26 cellular contexts compared by ENCODE assay signal in genomic region chrX:49082472-49082871, GRCh38. TPM values are rescaled to one million over a fixed set of nuclear protein-coding genes. Genes with fewer than 3 reads are reported as not detected.
A peak's percentile ranks its signal among the peaks of the same experiment; 100 is the strongest.
DNase-seq lines count a peak whose midpoint lies in the region; ATAC-seq and TF ChIP-seq lines count a peak whose summit lies in the region.
"Had no signal": no experiment of that assay in that cellular context is flagged by ENCODE, and none has a peak within 500 bp of the region (broad histone marks: within the 10 kb centered on the region; RNA-seq: fewer than 3 reads in every experiment).

No MANE protein-coding gene starts in this region.

- no peak overlapping the region for H3K4me2 ChIP-seq in neural progenitor cell
- H3K4me2 ChIP-seq: BLaER1 treated with 17β-estradiol and CSF1 and Interleukin-3, amounts not matched to agents 10 nM and 100 nM; PC-9; smooth muscle cell had no signal

- no peaks in the 10 kb centered on the region for H3K4me1 ChIP-seq in HEK293 (ENCODE audit: control insufficient read depth, insufficient read depth, low read length)
- H3K4me1 ChIP-seq in neural progenitor cell, result no peaks in the 10 kb centered on the region

- H3K27me3 ChIP-seq in neural progenitor cell, result no peaks in the 10 kb centered on the region
- H3K27me3 ChIP-seq: left lung, stomach, vagina had no signal

- peaks cover 2 to 4% of the 10 kb centered on the region in 2 donors for H3K36me3 Mint-ChIP-seq in activated T-cell treated with anti-CD3 and anti-CD28 coated beads, Interleukin-2, amount 50 U/mL, for 72 hours (ENCODE audit: insufficient read depth in 2 of 2)
- H3K36me3 Mint-ChIP-seq in activated T-cell treated with anti-CD3 and anti-CD28 coated beads, Interleukin-2, amount 50 U/mL, for 24 hours (ENCODE audit: low read depth), result peaks cover 2% of the 10 kb centered on the region
- H3K36me3 Mint-ChIP-seq in activated T-helper 1 cell treated with anti-CD3 and anti-CD28 coated beads, Interleukin-12 subunit alpha, Interleukin-12 subunit beta, Interleukin-2, Interleukin-4 antibody, amounts not matched to agents 30 ng/mL and 10 ng/mL and 1 ng/mL, durations not matched to agents 14 hours and 24 hours and 36 hours (ENCODE audit: low read depth), result peaks cover 2% of the 10 kb centered on the region
- H3K36me3 Mint-ChIP-seq in neural progenitor cell, result peaks cover 3% of the 10 kb centered on the region

- H3K4me1 Mint-ChIP-seq in activated T-cell treated with anti-CD3 and anti-CD28 coated beads, Interleukin-2, amount 50 U/mL, for 72 hours (ENCODE audit: low read depth), result peaks cover 9% of the 10 kb centered on the region
- H3K4me1 Mint-ChIP-seq in activated T-cell treated with anti-CD3 and anti-CD28 coated beads, Interleukin-2, amount 50 U/mL, for 24 hours (ENCODE audit: low read depth), result peaks cover 14% of the 10 kb centered on the region
- H3K4me1 Mint-ChIP-seq in activated T-helper 1 cell treated with anti-CD3 and anti-CD28 coated beads, Interleukin-12 subunit alpha, Interleukin-12 subunit beta, Interleukin-2, Interleukin-4 antibody, amounts not matched to agents 30 ng/mL and 10 ng/mL and 1 ng/mL, durations not matched to agents 14 hours and 24 hours and 36 hours (ENCODE audit: low read depth), result peaks cover 12% of the 10 kb centered on the region
- peaks cover 4% of the 10 kb centered on the region for H3K4me1 Mint-ChIP-seq in neural progenitor cell

- POLR2A ChIA-PET in HEK293 (lab: Yijun Ruan, JAX), result no interaction called here

- H3K4me3 ChIP-seq in HEK293 (ENCODE audit: low read depth, low read length) (no peak overlapping the region), neural progenitor cell (no peak overlapping the region)
- H3K4me3 ChIP-seq: BLaER1 treated with 17β-estradiol and CSF1 and Interleukin-3, amounts not matched to agents 10 nM and 100 nM; left lung; PC-9; SK-N-MC; smooth muscle cell; stomach; vagina had no signal

- H3K9ac ChIP-seq in neural progenitor cell, result no peak overlapping the region
- H3K9ac ChIP-seq: BLaER1 treated with 17β-estradiol and CSF1 and Interleukin-3, amounts not matched to agents 10 nM and 100 nM had no signal

- ATAC-seq in activated T-cell treated with anti-CD3 and anti-CD28 coated beads, Interleukin-2, amount 50 U/mL, for 72 hours (replicated peaks in 1 of 2), result no peak
- ATAC-seq: esophagus mucosa, left lung, right cardiac atrium, T-helper 17 cell had no signal

- no peaks in the 10 kb centered on the region for H3K27me3 Mint-ChIP-seq in activated T-cell treated with anti-CD3 and anti-CD28 coated beads, Interleukin-2, amount 50 U/mL, for 72 hours (ENCODE audit: low read depth)
- peaks cover 5% of the 10 kb centered on the region for H3K27me3 Mint-ChIP-seq in activated T-cell treated with anti-CD3 and anti-CD28 coated beads, Interleukin-2, amount 50 U/mL, for 24 hours
- no peaks in the 10 kb centered on the region for H3K27me3 Mint-ChIP-seq in activated T-helper 1 cell treated with anti-CD3 and anti-CD28 coated beads, Interleukin-12 subunit alpha, Interleukin-12 subunit beta, Interleukin-2, Interleukin-4 antibody, amounts not matched to agents 30 ng/mL and 10 ng/mL and 1 ng/mL, durations not matched to agents 14 hours and 24 hours and 36 hours (ENCODE audit: insufficient read depth)
- peaks cover 2% of the 10 kb centered on the region for H3K27me3 Mint-ChIP-seq in neural progenitor cell (ENCODE audit: insufficient read depth, low read depth)
- H3K27me3 Mint-ChIP-seq: memory B cell, T-helper 17 cell had no signal

- H3K79me2 ChIP-seq in neural progenitor cell (ENCODE audit: low read depth), result no peaks in the 10 kb centered on the region

- H3K36me3 ChIP-seq in HEK293 (ENCODE audit: control insufficient read depth in 2 of 2, insufficient read depth in 1 of 2, low read length in 2 of 2) (peaks cover 0 to 6% of the 10 kb centered on the region in 2 experiments; a peak in 1 of 3 replicates), neural progenitor cell (no peaks in the 10 kb centered on the region)
- H3K36me3 ChIP-seq: vagina had no signal

- intact Hi-C loops in activated T-helper 1 cell treated with anti-CD3 and anti-CD28 coated beads, Interleukin-12 subunit alpha, Interleukin-12 subunit beta, Interleukin-2, Interleukin-4 antibody, amounts not matched to agents 30 ng/mL and 10 ng/mL and 1 ng/mL, durations not matched to agents 14 hours and 24 hours and 36 hours (cut with micrococcal nuclease), result no loop called here
- intact Hi-C loops in cardiac septum (cut with DNase I), result no loop called here

- TF ChIP-seq CTCF in HEK293 (tag by site-specific recombination; IDR thresholded peaks at IDR 0.05), result no peak
- TF ChIP-seq CTCF in neural progenitor cell (IDR thresholded peaks at IDR 0.05), result no peak

- H3K4me3 Mint-ChIP-seq in activated T-cell treated with anti-CD3 and anti-CD28 coated beads, Interleukin-2, amount 50 U/mL, for 72 hours, result peak overlapping the region in 1 of 2 donors; percentile 11
- H3K4me3 Mint-ChIP-seq in activated T-cell treated with anti-CD3 and anti-CD28 coated beads, Interleukin-2, amount 50 U/mL, for 24 hours, result no peak overlapping the region
- H3K4me3 Mint-ChIP-seq in activated T-helper 1 cell treated with anti-CD3 and anti-CD28 coated beads, Interleukin-12 subunit alpha, Interleukin-12 subunit beta, Interleukin-2, Interleukin-4 antibody, amounts not matched to agents 30 ng/mL and 10 ng/mL and 1 ng/mL, durations not matched to agents 14 hours and 24 hours and 36 hours, result peak overlapping the region; percentile 37
- H3K4me3 Mint-ChIP-seq in neural progenitor cell, result peak overlapping the region; percentile 4
- H3K4me3 Mint-ChIP-seq: H9, memory B cell, T-helper 17 cell had no signal

- no peaks in the 10 kb centered on the region for H3K9me3 Mint-ChIP-seq in activated T-cell treated with anti-CD3 and anti-CD28 coated beads, Interleukin-2, amount 50 U/mL, for 72 hours
- no peaks in the 10 kb centered on the region for H3K9me3 Mint-ChIP-seq in activated T-cell treated with anti-CD3 and anti-CD28 coated beads, Interleukin-2, amount 50 U/mL, for 24 hours
- no peaks in the 10 kb centered on the region for H3K9me3 Mint-ChIP-seq in activated T-helper 1 cell treated with anti-CD3 and anti-CD28 coated beads, Interleukin-12 subunit alpha, Interleukin-12 subunit beta, Interleukin-2, Interleukin-4 antibody, amounts not matched to agents 30 ng/mL and 10 ng/mL and 1 ng/mL, durations not matched to agents 14 hours and 24 hours and 36 hours
- H3K9me3 Mint-ChIP-seq in neural progenitor cell, result peaks cover 13% of the 10 kb centered on the region
- H3K9me3 Mint-ChIP-seq: memory B cell had no signal

- CTCF ChIA-PET in HEK293 (lab: Yijun Ruan, JAX), result no interaction called here

- DNase-seq in activated T-cell treated with anti-CD3 and anti-CD28 coated beads, Interleukin-2, amount 50 U/mL, for 72 hours, result no peak
- no peak for DNase-seq in activated T-cell treated with anti-CD3 and anti-CD28 coated beads, Interleukin-2, amount 50 U/mL, for 24 hours
- no peak for DNase-seq in activated T-helper 1 cell treated with anti-CD3 and anti-CD28 coated beads, Interleukin-12 subunit alpha, Interleukin-12 subunit beta, Interleukin-2, Interleukin-4 antibody, amounts not matched to agents 30 ng/mL and 10 ng/mL and 1 ng/mL, durations not matched to agents 14 hours and 24 hours and 36 hours (ENCODE audit: low spot score)
- DNase-seq in neural progenitor cell (ENCODE audit: low spot score) (no peak), cardiac septum (ENCODE audit: low spot score) (no peak), kidney glomerular epithelial cell (lab: John Stamatoyannopoulos, UW) (no peak)
- DNase-seq: cerebellar nuclear complex, DMS79, glutamatergic neuron, H9, KG1, left lung, NCI-H1436, NCI-H226, NCI-H526 treated with DMSO at 0.1 percent for 48 hours, PC-9, right cardiac atrium, stomach, T-helper 17 cell had no signal

- H3K27ac ChIP-seq in HEK293 (ENCODE audit: extremely low read depth, low read depth, low read length) (no peak overlapping the region), neural progenitor cell (no peak overlapping the region)
- H3K27ac ChIP-seq: BLaER1 treated with 17β-estradiol and CSF1 and Interleukin-3, amounts not matched to agents 10 nM and 100 nM; left lung; PC-9; SK-N-MC; stomach; vagina had no signal

- no peaks in the 10 kb centered on the region for H4K20me1 ChIP-seq in neural progenitor cell (ENCODE audit: low read depth)
- H4K20me1 ChIP-seq: BLaER1 treated with 17β-estradiol and CSF1 and Interleukin-3, amounts not matched to agents 10 nM and 100 nM had no signal

- H3F3A ChIP-seq in neural progenitor cell (ENCODE audit: low read depth), result no peaks in the 10 kb centered on the region

- H2AFZ ChIP-seq in neural progenitor cell (replicated peaks), result no peak overlapping the region
- H2AFZ ChIP-seq: PC-9 had no signal

- peak overlapping the region; percentile 87 for H3K27ac Mint-ChIP-seq in activated T-cell treated with anti-CD3 and anti-CD28 coated beads, Interleukin-2, amount 50 U/mL, for 72 hours
- no peak overlapping the region for H3K27ac Mint-ChIP-seq in activated T-cell treated with anti-CD3 and anti-CD28 coated beads, Interleukin-2, amount 50 U/mL, for 24 hours
- no peak overlapping the region for H3K27ac Mint-ChIP-seq in activated T-helper 1 cell treated with anti-CD3 and anti-CD28 coated beads, Interleukin-12 subunit alpha, Interleukin-12 subunit beta, Interleukin-2, Interleukin-4 antibody, amounts not matched to agents 30 ng/mL and 10 ng/mL and 1 ng/mL, durations not matched to agents 14 hours and 24 hours and 36 hours
- no peak overlapping the region for H3K27ac Mint-ChIP-seq in neural progenitor cell
- H3K27ac Mint-ChIP-seq: H9, memory B cell, T-helper 17 cell had no signal

- H3K9me3 ChIP-seq in HEK293 (ENCODE audit: control insufficient read depth, insufficient read depth, low read depth, low read length) (no peaks in the 10 kb centered on the region), neural progenitor cell (ENCODE audit: low read depth) (no peaks in the 10 kb centered on the region)
- H3K9me3 ChIP-seq: BLaER1 treated with 17β-estradiol and CSF1 and Interleukin-3, amounts not matched to agents 10 nM and 100 nM; left lung; stomach; vagina had no signal

RNA-seq across cellular contexts. Expression of gene WDR45, which starts 2.8 kb away (rescaled TPM):
- 10 to 100 TPM; 43.4 to 49.0 TPM for total RNA-seq in activated T-cell treated with anti-CD3 and anti-CD28 coated beads, Interleukin-2, amount 50 U/mL, for 72 hours
- total RNA-seq in activated T-helper 1 cell treated with anti-CD3 and anti-CD28 coated beads, Interleukin-12 subunit alpha, Interleukin-12 subunit beta, Interleukin-2, Interleukin-4 antibody, amounts not matched to agents 30 ng/mL and 10 ng/mL and 1 ng/mL, durations not matched to agents 14 hours and 24 hours and 36 hours, result 49.1 and 53.0 TPM in 2 replicates
- 19.7 and 22.2 TPM in 2 replicates for total RNA-seq in neural progenitor cell (ENCODE audit: low replicate concordance)
- total RNA-seq in cardiac septum, result 68.1 TPM

RNA-seq across cellular contexts. Expression of gene PRAF2, which starts 8.7 kb away (rescaled TPM):
- 10 to 100 TPM; 19.1 to 20.9 TPM for total RNA-seq in activated T-cell treated with anti-CD3 and anti-CD28 coated beads, Interleukin-2, amount 50 U/mL, for 72 hours
- 14.9 and 15.4 TPM in 2 replicates for total RNA-seq in activated T-helper 1 cell treated with anti-CD3 and anti-CD28 coated beads, Interleukin-12 subunit alpha, Interleukin-12 subunit beta, Interleukin-2, Interleukin-4 antibody, amounts not matched to agents 30 ng/mL and 10 ng/mL and 1 ng/mL, durations not matched to agents 14 hours and 24 hours and 36 hours
- total RNA-seq in neural progenitor cell (ENCODE audit: low replicate concordance), result 0.30 and 11.0 TPM in 2 replicates
- 14.8 TPM for total RNA-seq in cardiac septum

RNA-seq across cellular contexts. Expression of gene CCDC120, which starts 23.7 kb away (rescaled TPM):
- 1 to 10 TPM; 8.7 to 9.0 TPM for total RNA-seq in activated T-cell treated with anti-CD3 and anti-CD28 coated beads, Interleukin-2, amount 50 U/mL, for 72 hours
- 4.4 and 5.1 TPM in 2 replicates for total RNA-seq in activated T-helper 1 cell treated with anti-CD3 and anti-CD28 coated beads, Interleukin-12 subunit alpha, Interleukin-12 subunit beta, Interleukin-2, Interleukin-4 antibody, amounts not matched to agents 30 ng/mL and 10 ng/mL and 1 ng/mL, durations not matched to agents 14 hours and 24 hours and 36 hours
- total RNA-seq in neural progenitor cell (ENCODE audit: low replicate concordance) (1.1 and 3.1 TPM in 2 replicates), cardiac septum (1.7 TPM)

RNA-seq across cellular contexts. Expression of gene TFE3, which starts 39.3 kb away (rescaled TPM):
- 10 to 100 TPM; 38.8 to 44.8 TPM for total RNA-seq in activated T-cell treated with anti-CD3 and anti-CD28 coated beads, Interleukin-2, amount 50 U/mL, for 72 hours
- 34.4 and 37.0 TPM in 2 replicates for total RNA-seq in activated T-helper 1 cell treated with anti-CD3 and anti-CD28 coated beads, Interleukin-12 subunit alpha, Interleukin-12 subunit beta, Interleukin-2, Interleukin-4 antibody, amounts not matched to agents 30 ng/mL and 10 ng/mL and 1 ng/mL, durations not matched to agents 14 hours and 24 hours and 36 hours
- 7.9 and 25.6 TPM in 2 replicates for total RNA-seq in neural progenitor cell (ENCODE audit: low replicate concordance)
- total RNA-seq in cardiac septum, result 21.9 TPM

RNA-seq across cellular contexts. Expression of gene GPKOW, which starts 41.1 kb away (rescaled TPM):
- total RNA-seq in activated T-cell treated with anti-CD3 and anti-CD28 coated beads, Interleukin-2, amount 50 U/mL, for 72 hours, result 10 to 100 TPM; 14.7 to 17.8 TPM
- 26.6 and 28.1 TPM in 2 replicates for total RNA-seq in activated T-helper 1 cell treated with anti-CD3 and anti-CD28 coated beads, Interleukin-12 subunit alpha, Interleukin-12 subunit beta, Interleukin-2, Interleukin-4 antibody, amounts not matched to agents 30 ng/mL and 10 ng/mL and 1 ng/mL, durations not matched to agents 14 hours and 24 hours and 36 hours
- total RNA-seq in neural progenitor cell (ENCODE audit: low replicate concordance), result 11.2 and 20.6 TPM in 2 replicates
- 18.7 TPM for total RNA-seq in cardiac septum
